ENCODE assay signal across 25 cellular contexts in genomic region chr11:45107051-45107450, GRCh38.
"Had no signal": no experiment of that assay in that cellular context is flagged by ENCODE, and none has a peak within 500 bp of the region (broad histone marks: within the 10 kb centered on the region; RNA-seq: fewer than 3 reads in every experiment).

No MANE protein-coding gene starts in this region.

- H3K9me3 Mint-ChIP-seq: central memory CD8-positive, alpha-beta T cell; nephron; stimulated activated memory B cell treated with anti-CD40 and anti-IgM and Interleukin-4, amounts not matched to agents 10 μg/mL and 1 μg/mL and 100 μg/mL, for 72 hours; T-helper 1 cell treated with Interleukin-12 subunit alpha and Interleukin-12 subunit beta and Interleukin-4 antibody, amounts not matched to agents 30 μg/mL and 1 μg/mL, for 36 hours had no signal

- H3K4me1 Mint-ChIP-seq: nephron had no signal

- H3K9me3 ChIP-seq: stomach, thyroid gland, upper lobe of right lung had no signal

- H3K27ac Mint-ChIP-seq: activated CD8-positive, alpha-beta memory T cell treated with anti-CD3 and anti-CD28 coated beads, Interleukin-2, amount 10 ng/mL, durations not matched to agents 7 days and 5 days; activated CD8-positive, alpha-beta T cell treated with anti-CD3 and anti-CD28 coated beads, Interleukin-2, amount 10 ng/mL, durations not matched to agents 7 days and 5 days; activated naive CD8-positive, alpha-beta T cell; nephron; stimulated activated memory B cell treated with anti-CD40 and anti-IgM and Interleukin-4, amounts not matched to agents 10 μg/mL and 1 μg/mL and 100 μg/mL, for 72 hours; T-helper 1 cell treated with Interleukin-12 subunit alpha and Interleukin-12 subunit beta and Interleukin-4 antibody, amounts not matched to agents 30 μg/mL and 1 μg/mL, for 36 hours had no signal

- H3K4me3 ChIP-seq: smooth muscle cell, stomach, thyroid gland, upper lobe of right lung had no signal

- H3K27me3 ChIP-seq: thyroid gland had no signal

- H3K27ac ChIP-seq: stomach, thyroid gland, upper lobe of right lung, VCaP had no signal

- H3K36me3 Mint-ChIP-seq: activated CD8-positive, alpha-beta memory T cell treated with anti-CD3 and anti-CD28 coated beads, Interleukin-2, amount 10 ng/mL, durations not matched to agents 7 days and 5 days; activated naive CD8-positive, alpha-beta T cell; stimulated activated memory B cell treated with anti-CD40 and anti-IgM and Interleukin-4, amounts not matched to agents 10 μg/mL and 1 μg/mL and 100 μg/mL, for 72 hours had no signal

- H3K4me2 ChIP-seq: smooth muscle cell had no signal

- H3K4me3 Mint-ChIP-seq: activated CD8-positive, alpha-beta memory T cell treated with anti-CD3 and anti-CD28 coated beads, Interleukin-2, amount 10 ng/mL, durations not matched to agents 7 days and 5 days; activated CD8-positive, alpha-beta T cell treated with anti-CD3 and anti-CD28 coated beads, Interleukin-2, amount 10 ng/mL, durations not matched to agents 7 days and 5 days; activated naive CD8-positive, alpha-beta T cell; central memory CD8-positive, alpha-beta T cell; nephron; stimulated activated memory B cell treated with anti-CD40 and anti-IgM and Interleukin-4, amounts not matched to agents 10 μg/mL and 1 μg/mL and 100 μg/mL, for 72 hours; T-helper 1 cell treated with Interleukin-12 subunit alpha and Interleukin-12 subunit beta and Interleukin-4 antibody, amounts not matched to agents 30 μg/mL and 1 μg/mL, for 36 hours had no signal

- DNase-seq: activated CD4-positive, alpha-beta T cell treated with anti-CD3 and anti-CD28 coated beads for 48 hours; activated CD8-positive, alpha-beta memory T cell treated with anti-CD3 and anti-CD28 coated beads, Interleukin-2, amount 10 ng/mL, durations not matched to agents 7 days and 5 days; activated effector memory CD4-positive, alpha-beta T cell treated with Interleukin-2 at 50 U/mL for 16 hours; activated naive CD4-positive, alpha-beta T cell treated with Interleukin-2 at 50 U/mL for 16 hours; anterior cingulate cortex; effector memory CD4-positive, alpha-beta T cell; left colon; mammary epithelial cell; posterior cingulate gyrus; stimulated activated CD4-positive, alpha-beta T cell treated with anti-CD3 and anti-CD28 coated beads, Interleukin-1b, Interleukin-23, amount 100 ng/mL, for 48 hours; stimulated activated CD4-positive, alpha-beta T cell treated with anti-CD3 and anti-CD28 coated beads, Interleukin-4, amount 100 ng/mL, for 4 hours; stimulated activated CD8-positive, alpha-beta memory T cell treated with anti-CD3 and anti-CD28 coated beads, Interleukin-4, amount 100 ng/mL, for 48 hours; stomach; T-helper 9 cell; thyroid gland; upper lobe of right lung had no signal

- H3K36me3 ChIP-seq: stomach, thyroid gland, upper lobe of right lung had no signal

- ATAC-seq: activated CD4-positive, CD25-positive, alpha-beta regulatory T cell treated with anti-CD3 and anti-CD28 coated beads, Interleukin-2, amount 50 U/mL, for 24 hours; activated CD8-positive, alpha-beta memory T cell treated with anti-CD3 and anti-CD28 coated beads, Interleukin-2, amount 10 ng/mL, durations not matched to agents 7 days and 5 days; activated CD8-positive, alpha-beta T cell treated with anti-CD3 and anti-CD28 coated beads, Interleukin-2, amount 10 ng/mL, durations not matched to agents 7 days and 5 days; left colon; stimulated activated memory B cell treated with anti-CD40 and anti-IgM and Interleukin-4, amounts not matched to agents 10 μg/mL and 1 μg/mL and 100 μg/mL, for 72 hours; upper lobe of right lung had no signal
